17 cellular contexts compared by ENCODE assay signal in the genomic region with DNA sequence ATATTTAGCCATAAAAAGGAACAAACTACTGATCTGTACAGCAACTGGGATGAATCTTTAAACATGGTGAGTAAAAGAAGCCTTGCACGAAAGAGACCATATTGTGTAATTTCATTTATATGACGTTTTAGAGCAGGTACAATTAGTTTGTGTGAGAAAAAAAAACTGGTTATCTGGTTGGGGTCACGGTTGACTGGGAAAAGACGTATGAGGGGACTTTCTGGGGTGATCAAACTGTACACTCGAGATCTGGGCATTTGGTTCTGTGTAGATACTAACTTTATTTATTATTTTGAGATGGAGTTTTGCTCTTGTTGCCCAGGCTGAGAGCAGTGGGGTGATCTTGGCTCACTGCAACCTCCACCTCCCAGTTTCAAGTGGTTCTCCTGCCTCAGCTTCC. TPM values are rescaled to one million over a fixed set of nuclear protein-coding genes. Genes with fewer than 3 reads are reported as not detected.
DNase-seq lines count a peak whose midpoint lies in the region; ATAC-seq, FAIRE-seq and TF ChIP-seq lines count a peak whose summit lies in the region.
"Had no signal": no experiment of that assay in that cellular context is flagged by ENCODE, and none has a peak within 500 bp of the region (broad histone marks: within the 10 kb centered on the region; RNA-seq: fewer than 3 reads in every experiment).

No MANE protein-coding gene starts in this region.

- H3K27me3 Mint-ChIP-seq in activated CD4-positive, alpha-beta T cell treated with anti-CD3 and anti-CD28 coated beads for 36 hours: no peaks in the 10 kb centered on the region
- H3K27me3 Mint-ChIP-seq in activated CD4-positive, alpha-beta T cell treated with anti-CD3 and anti-CD28 coated beads, Interleukin-2, amount 10 ng/mL, durations not matched to agents 24 days and 14 days: no peaks in the 10 kb centered on the region
- H3K27me3 Mint-ChIP-seq in IgD-negative memory B cell (no peaks in the 10 kb centered on the region), neural crest cell (ENCODE audit: low read depth) (no peaks in the 10 kb centered on the region), natural killer cell (ENCODE audit: low read depth in 2 of 2) (no peaks in the 10 kb centered on the region)

- H3K4me3 Mint-ChIP-seq in activated CD4-positive, alpha-beta T cell treated with anti-CD3 and anti-CD28 coated beads for 36 hours: no peak overlapping the region
- H3K4me3 Mint-ChIP-seq in activated CD4-positive, alpha-beta T cell treated with anti-CD3 and anti-CD28 coated beads, Interleukin-2, amount 10 ng/mL, durations not matched to agents 24 days and 14 days: no peak overlapping the region
- peak overlapping the region in 1 of 4 donors; percentile 50 for H3K4me3 Mint-ChIP-seq in IgD-negative memory B cell
- H3K4me3 Mint-ChIP-seq in neural crest cell: peak overlapping the region; percentile 31
- no peak overlapping the region for H3K4me3 Mint-ChIP-seq in natural killer cell
- H3K4me3 Mint-ChIP-seq: H9 had no signal

- no peaks in the 10 kb centered on the region for H3K9me3 ChIP-seq in GM12878 (replicated peaks; ENCODE audit: control insufficient read depth, insufficient read depth, low read length)
- H3K9me3 ChIP-seq: BLaER1 had no signal

- no peak for TF ChIP-seq POLR2A in GM12878 (IDR thresholded peaks at IDR 0.05; ENCODE audit: low read depth, low read length)

- H3K9me3 Mint-ChIP-seq in activated CD4-positive, alpha-beta T cell treated with anti-CD3 and anti-CD28 coated beads for 36 hours (ENCODE audit: low read depth): no peaks in the 10 kb centered on the region
- no peaks in the 10 kb centered on the region for H3K9me3 Mint-ChIP-seq in activated CD4-positive, alpha-beta T cell treated with anti-CD3 and anti-CD28 coated beads, Interleukin-2, amount 10 ng/mL, durations not matched to agents 24 days and 14 days
- H3K9me3 Mint-ChIP-seq in IgD-negative memory B cell (no peaks in the 10 kb centered on the region), neural crest cell (no peaks in the 10 kb centered on the region), natural killer cell (no peaks in the 10 kb centered on the region)
- H3K9me3 Mint-ChIP-seq: H9 had no signal

- WGBS in GM12878 (ENCODE audit: insufficient coverage, insufficient replicate concordance, low lambda C conversion rate, missing lambda C conversion rate): 50% methylated on average over 5 of the region's 5 CpGs

- no peak for DNase-seq in activated CD4-positive, alpha-beta T cell treated with anti-CD3 and anti-CD28 coated beads for 36 hours
- DNase-seq in activated CD4-positive, alpha-beta T cell treated with anti-CD3 and anti-CD28 coated beads, Interleukin-2, amount 10 ng/mL, durations not matched to agents 24 days and 14 days: no peak
- DNase-seq in GM12878 (ENCODE audit: low read depth, low spot score): no peak
- no peak for DNase-seq in neural crest cell (ENCODE audit: low read depth, low spot score)
- DNase-seq in SHP77 treated with DMSO at 0.1 percent for 48 hours (lab: John Stamatoyannopoulos, UW): no peak
- DNase-seq in natural killer cell: no peak
- DNase-seq: DMS53, GOT3, H9 had no signal

- no TSS peak for BruUV-seq in GM12878 (replicated peaks; lab: Mats Ljungman, UMichigan)

- no peak for TF ChIP-seq EP300 in GM12878 (IDR thresholded peaks at IDR 0.05; ENCODE audit: borderline replicate concordance in 1 of 2, control insufficient read depth in 1 of 2, low read depth in 2 of 2, low read length in 2 of 2)

- POLR2A ChIA-PET in activated CD4-positive, alpha-beta T cell treated with anti-CD3 and anti-CD28 coated beads for 36 hours (lab: Charles Lee): no interaction called here
- POLR2A ChIA-PET in GM12878 (lab: Charles Lee): no interaction called here

- no peaks in the 10 kb centered on the region for H3K27me3 ChIP-seq in GM12878 (replicated peaks in 1 of 2; ENCODE audit: control insufficient read depth in 2 of 2, insufficient read depth in 2 of 2, low read length in 1 of 2)
- H3K27me3 ChIP-seq: BLaER1 had no signal

- no peak overlapping the region for H3K4me3 ChIP-seq in GM12878
- H3K4me3 ChIP-seq: BLaER1 had no signal

- H3K36me3 Mint-ChIP-seq in activated CD4-positive, alpha-beta T cell treated with anti-CD3 and anti-CD28 coated beads for 36 hours (ENCODE audit: low read depth): peaks cover 40% of the 10 kb centered on the region
- peaks cover 45% of the 10 kb centered on the region for H3K36me3 Mint-ChIP-seq in activated CD4-positive, alpha-beta T cell treated with anti-CD3 and anti-CD28 coated beads, Interleukin-2, amount 10 ng/mL, durations not matched to agents 24 days and 14 days (ENCODE audit: low read depth)
- no peaks in the 10 kb centered on the region for H3K36me3 Mint-ChIP-seq in IgD-negative memory B cell
- H3K36me3 Mint-ChIP-seq in neural crest cell (ENCODE audit: low read depth): peaks cover 16% of the 10 kb centered on the region
- peaks cover 8% of the 10 kb centered on the region for H3K36me3 Mint-ChIP-seq in natural killer cell

- peaks cover 3 to 23% of the 10 kb centered on the region in 2 experiments for H3K36me3 ChIP-seq in GM12878 (ENCODE audit: control insufficient read depth in 2 of 2, insufficient read depth in 2 of 2, low read length in 1 of 2)

- TF ChIP-seq RAD21 in GM12878 (IDR thresholded peaks at IDR 0.05; ENCODE audit: insufficient read depth, low read depth, low read length): no peak

- SMC1A ChIA-PET in GM12878 (lab: Charles Lee; ENCODE audit: uncharacterized antibody, unreplicated experiment): interaction anchor here (0.7 to 2.4 kb wide), 3 partner anchors 10 to 50 kb away, joined by 3 to 6 read pairs (median 3); no protein-coding TSS in a partner anchor

- CTCF ChIA-PET in activated CD4-positive, alpha-beta T cell treated with anti-CD3 and anti-CD28 coated beads for 36 hours (lab: Charles Lee): no interaction called here
- CTCF ChIA-PET in GM12878 (lab: Yijun Ruan, JAX): interaction anchor here (0.6 to 11.2 kb wide), 5 partner anchors 11 to 1677 kb away, joined by 3 to 94 read pairs (median 5); a partner anchor contains a TSS

- no peak for ATAC-seq in activated CD4-positive, alpha-beta T cell treated with anti-CD3 and anti-CD28 coated beads for 36 hours
- ATAC-seq in GM12878 (peak; percentile 2; the same call in 1 of the 3 replicates), natural killer cell (no peak), HG03097 (IDR thresholded peaks at IDR 0.05; ENCODE audit: low FRiP score, unreplicated experiment) (no peak)
- ATAC-seq: HepG2 had no signal

- peaks cover 29% of the 10 kb centered on the region for H3K4me1 ChIP-seq in GM12878 (ENCODE audit: control insufficient read depth, insufficient read depth, low read length)

- intact Hi-C loops in activated CD4-positive, alpha-beta T cell treated with anti-CD3 and anti-CD28 coated beads for 36 hours (cut with DNase I, micrococcal nuclease): no loop called here
- intact Hi-C loops in activated CD4-positive, alpha-beta T cell treated with anti-CD3 and anti-CD28 coated beads, Interleukin-2, amount 10 ng/mL, durations not matched to agents 24 days and 14 days (cut with micrococcal nuclease): no loop called here
- intact Hi-C loops in GM12878 (cut with micrococcal nuclease; ENCODE audit: unreplicated experiment): no loop called here
- intact Hi-C loops in natural killer cell (cut with micrococcal nuclease): no loop called here

- peak overlapping the region; percentile 44 for H3K27ac Mint-ChIP-seq in activated CD4-positive, alpha-beta T cell treated with anti-CD3 and anti-CD28 coated beads for 36 hours
- H3K27ac Mint-ChIP-seq in activated CD4-positive, alpha-beta T cell treated with anti-CD3 and anti-CD28 coated beads, Interleukin-2, amount 10 ng/mL, durations not matched to agents 24 days and 14 days: no peak overlapping the region
- H3K27ac Mint-ChIP-seq in IgD-negative memory B cell (peak overlapping the region in 2 of 3 donors; percentile 47 to 74), neural crest cell (ENCODE audit: unreplicated experiment) (no peak overlapping the region), natural killer cell (no peak overlapping the region)

- TF ChIP-seq CTCF in GM12878 (IDR thresholded peaks at IDR 0.05 in 2 of 3, conservative IDR thresholded peaks at IDR 0.05 in 1 of 3; ENCODE audit: control insufficient read depth in 2 of 3, extremely low read depth in 1 of 3, insufficient read depth in 1 of 3, low read depth in 3 of 3, low read length in 3 of 3): no peak
- no peak for TF ChIP-seq CTCF in neural crest cell (conservative IDR thresholded peaks at IDR 0.05)
- no peak for TF ChIP-seq CTCF in natural killer cell (IDR thresholded peaks at IDR 0.05)

- H3K27ac ChIP-seq in GM12878 (ENCODE audit: control insufficient read depth, insufficient read depth): peak overlapping the region; percentile 25; the same call in 1 of the 2 replicates
- H3K27ac ChIP-seq: 22Rv1, BLaER1 had no signal

- H3K79me2 ChIP-seq in GM12878 (ENCODE audit: control insufficient read depth, insufficient read depth, low read length): peaks cover 13% of the 10 kb centered on the region

- in situ Hi-C loops in GM12878 (cut with MboI): loop anchor here (10.0 kb wide), 1 partner anchor 54 kb away; no protein-coding TSS in a partner anchor

- no peak for FAIRE-seq in GM12878 (lab: Jason Lieb, UNC)
- FAIRE-seq: HepG2, HTR-8/SVneo had no signal

- peaks cover 22% of the 10 kb centered on the region for H3K4me1 Mint-ChIP-seq in activated CD4-positive, alpha-beta T cell treated with anti-CD3 and anti-CD28 coated beads for 36 hours
- peaks cover 17% of the 10 kb centered on the region for H3K4me1 Mint-ChIP-seq in activated CD4-positive, alpha-beta T cell treated with anti-CD3 and anti-CD28 coated beads, Interleukin-2, amount 10 ng/mL, durations not matched to agents 24 days and 14 days
- H3K4me1 Mint-ChIP-seq in IgD-negative memory B cell (peaks cover 16 to 32% (median 29%) of the 10 kb centered on the region in 3 donors), neural crest cell (peaks cover 37% of the 10 kb centered on the region), natural killer cell (peaks cover 27 to 34% of the 10 kb centered on the region in 2 donors)

- H2AFZ ChIP-seq in GM12878 (ENCODE audit: control insufficient read depth, low read depth, low read length): no peak overlapping the region

- no peaks in the 10 kb centered on the region for H4K20me1 ChIP-seq in GM12878 (ENCODE audit: control insufficient read depth, insufficient read depth)

- RAD21 ChIA-PET in GM12878 (lab: Charles Lee; ENCODE audit: unreplicated experiment): interaction anchor here (0.8 to 1.6 kb wide), 2 partner anchors 15 to 50 kb away, joined by 3 to 7 read pairs; no protein-coding TSS in a partner anchor

- no peak overlapping the region for H3K9ac ChIP-seq in GM12878 (ENCODE audit: control insufficient read depth, insufficient read depth, low read length)
- H3K9ac ChIP-seq: BLaER1 had no signal

- H3K4me2 ChIP-seq in GM12878 (ENCODE audit: control insufficient read depth, insufficient read depth): no peak overlapping the region
- H3K4me2 ChIP-seq: BLaER1 had no signal

RNA-seq across cellular contexts. Expression of a gene that starts 4.2 kb away (rescaled TPM):
- 10 to 100 TPM; 26.2 to 31.4 TPM for total RNA-seq in activated CD4-positive, alpha-beta T cell treated with anti-CD3 and anti-CD28 coated beads for 36 hours
- total RNA-seq in activated CD4-positive, alpha-beta T cell treated with anti-CD3 and anti-CD28 coated beads, Interleukin-2, amount 10 ng/mL, durations not matched to agents 24 days and 14 days: 26.4 and 31.7 TPM in 2 replicates
- 35.1 TPM for polyA plus RNA-seq in IgD-negative memory B cell
- total RNA-seq in GM12878 (2013; cell fraction: nucleolus; rRNA removed): 90.6 and 113 TPM in 2 replicates
- total RNA-seq in GM12878 (2014; rRNA removed): 26.4 and 27.8 TPM in 2 replicates
- 21.0 and 21.2 TPM in 2 replicates for total RNA-seq in GM12878 (2014; rRNA removed; fragmentation: Illumina TruSeq; extraction: Trizol)
- total RNA-seq in GM12878 (2021): 25.1 and 32.4 TPM in 2 replicates
- polyA plus RNA-seq in GM12878 (2011; ENCODE audit: low read depth): 31.0 TPM
- 21.3 and 23.3 TPM in 2 replicates for polyA plus RNA-seq in GM12878 (2011; rRNA removed)
- 24.1 and 34.0 TPM in 2 replicates for polyA plus RNA-seq in GM12878 (2011; cell fraction: cytosol; rRNA removed)
- 80.6 and 93.3 TPM in 2 replicates for polyA plus RNA-seq in GM12878 (2011; cell fraction: nucleus; rRNA removed)
- polyA plus RNA-seq in GM12878 (2012): 30.8 and 40.1 TPM in 2 replicates
- 12.7 and 17.7 TPM in 2 replicates for polyA plus RNA-seq in GM12878 (2014; fragmentation: Illumina TruSeq; extraction: Trizol)
- polyA plus RNA-seq in GM12878 (2014; fragmentation: Nextera tagmentation; extraction: Ambion mirVana): 10 to 100 TPM; 17.0 to 18.3 TPM
- polyA plus RNA-seq in GM12878 (2014; rRNA removed): 38.3 and 43.9 TPM in 2 replicates
- 10 to 100 TPM; 31.6 to 38.4 TPM for polyA plus RNA-seq in GM12878 (2016; fragmentation: Nextera tagmentation; extraction: Ambion mirVana)
- 6.1 and 11.8 TPM in 2 replicates for polyA minus RNA-seq in GM12878 (2011; rRNA and poly(A)+ RNA removed)
- 5.9 and 7.0 TPM in 2 replicates for polyA minus RNA-seq in GM12878 (2011; cell fraction: cytosol; rRNA and poly(A)+ RNA removed)
- 16.8 and 30.2 TPM in 2 replicates for polyA minus RNA-seq in GM12878 (2011; cell fraction: nucleus; rRNA and poly(A)+ RNA removed)
- 38.3 and 41.9 TPM in 2 replicates for total RNA-seq in neural crest cell
- 10 to 100 TPM; 38.2 to 44.2 (median 39.5) TPM for total RNA-seq in natural killer cell

RNA-seq across cellular contexts. Expression of a gene that starts 33.0 kb away (rescaled TPM):
- 10 to 100 TPM; 20.8 to 25.1 TPM for total RNA-seq in activated CD4-positive, alpha-beta T cell treated with anti-CD3 and anti-CD28 coated beads for 36 hours
- total RNA-seq in activated CD4-positive, alpha-beta T cell treated with anti-CD3 and anti-CD28 coated beads, Interleukin-2, amount 10 ng/mL, durations not matched to agents 24 days and 14 days: 45.8 and 49.8 TPM in 2 replicates
- polyA plus RNA-seq in IgD-negative memory B cell: 290 TPM
- total RNA-seq in GM12878 (2013; cell fraction: nucleolus; rRNA removed): 58.5 and 75.7 TPM in 2 replicates
- total RNA-seq in GM12878 (2014; rRNA removed): 47.4 and 57.8 TPM in 2 replicates
- 18.8 and 19.7 TPM in 2 replicates for total RNA-seq in GM12878 (2014; rRNA removed; fragmentation: Illumina TruSeq; extraction: Trizol)
- total RNA-seq in GM12878 (2021): 76.0 and 76.2 TPM in 2 replicates
- polyA plus RNA-seq in GM12878 (2011; ENCODE audit: low read depth): 13.3 TPM
- 19.8 and 35.9 TPM in 2 replicates for polyA plus RNA-seq in GM12878 (2011; rRNA removed)
- polyA plus RNA-seq in GM12878 (2011; cell fraction: cytosol; rRNA removed): 93.9 and 138 TPM in 2 replicates
- polyA plus RNA-seq in GM12878 (2011; cell fraction: nucleus; rRNA removed): 24.8 and 48.1 TPM in 2 replicates
- 39.8 and 46.0 TPM in 2 replicates for polyA plus RNA-seq in GM12878 (2012)
- polyA plus RNA-seq in GM12878 (2014; fragmentation: Illumina TruSeq; extraction: Trizol): 6.7 and 18.0 TPM in 2 replicates
- 1 to 10 TPM; 5.8 to 8.0 TPM for polyA plus RNA-seq in GM12878 (2014; fragmentation: Nextera tagmentation; extraction: Ambion mirVana)
- 72.6 and 75.6 TPM in 2 replicates for polyA plus RNA-seq in GM12878 (2014; rRNA removed)
- 100 to 1,000 TPM in 1 of 2 experiments, 10 to 100 TPM in 1; 85.0 to 111 TPM for polyA plus RNA-seq in GM12878 (2016; fragmentation: Nextera tagmentation; extraction: Ambion mirVana)
- polyA minus RNA-seq in GM12878 (2011; rRNA and poly(A)+ RNA removed): 68.1 and 120 TPM in 2 replicates
- 36.6 and 53.6 TPM in 2 replicates for polyA minus RNA-seq in GM12878 (2011; cell fraction: cytosol; rRNA and poly(A)+ RNA removed)
- 9.7 and 27.0 TPM in 2 replicates for polyA minus RNA-seq in GM12878 (2011; cell fraction: nucleus; rRNA and poly(A)+ RNA removed)
- total RNA-seq in neural crest cell: 48.5 and 51.3 TPM in 2 replicates
- 10 to 100 TPM; 39.1 to 55.0 (median 41.3) TPM for total RNA-seq in natural killer cell

RNA-seq across cellular contexts. Expression of a gene that starts 44.1 kb away (rescaled TPM):
- total RNA-seq in activated CD4-positive, alpha-beta T cell treated with anti-CD3 and anti-CD28 coated beads for 36 hours: not detected
- not detected in 2 replicates for total RNA-seq in activated CD4-positive, alpha-beta T cell treated with anti-CD3 and anti-CD28 coated beads, Interleukin-2, amount 10 ng/mL, durations not matched to agents 24 days and 14 days
- 0.36 TPM for polyA plus RNA-seq in IgD-negative memory B cell
- not detected in 2 replicates for total RNA-seq in GM12878 (2013; cell fraction: nucleolus; rRNA removed)
- total RNA-seq in GM12878 (2014; rRNA removed): not detected in 2 replicates
- total RNA-seq in GM12878 (2014; rRNA removed; fragmentation: Illumina TruSeq; extraction: Trizol): not detected in 2 replicates
- not detected in 2 replicates for total RNA-seq in GM12878 (2021)
- polyA plus RNA-seq in GM12878 (2011; ENCODE audit: low read depth): 1.0 TPM
- not detected in 2 replicates for polyA plus RNA-seq in GM12878 (2011; rRNA removed)
- not detected in 2 replicates for polyA plus RNA-seq in GM12878 (2011; cell fraction: cytosol; rRNA removed)
- not detected in 2 replicates for polyA plus RNA-seq in GM12878 (2011; cell fraction: nucleus; rRNA removed)
- 2.1 and 2.8 TPM in 2 replicates for polyA plus RNA-seq in GM12878 (2012)
- not detected in 2 replicates for polyA plus RNA-seq in GM12878 (2014; fragmentation: Illumina TruSeq; extraction: Trizol)
- under 1 TPM; 0.05 to 0.40 TPM for polyA plus RNA-seq in GM12878 (2014; fragmentation: Nextera tagmentation; extraction: Ambion mirVana)
- polyA plus RNA-seq in GM12878 (2014; rRNA removed): not detected in 2 replicates
- polyA plus RNA-seq in GM12878 (2016; fragmentation: Nextera tagmentation; extraction: Ambion mirVana): 1 to 10 TPM; 1.6 to 2.3 TPM
- 0.21 TPM in 1 of 2 replicates, not detected in the other for polyA minus RNA-seq in GM12878 (2011; rRNA and poly(A)+ RNA removed)
- not detected in 2 replicates for polyA minus RNA-seq in GM12878 (2011; cell fraction: cytosol; rRNA and poly(A)+ RNA removed)
- 0.19 TPM in 1 of 2 replicates, not detected in the other for polyA minus RNA-seq in GM12878 (2011; cell fraction: nucleus; rRNA and poly(A)+ RNA removed)
- total RNA-seq in neural crest cell: not detected in 2 replicates
- total RNA-seq in natural killer cell: not detected
- total RNA-seq: A673, Daoy, H9 had no signal
- polyA plus RNA-seq: HepG2 had no signal

Comparison
In these comparisons a context has a peak if more than half of its experiments do, and no peak if none do; other contexts are left out.
1. H3K27ac Mint-ChIP-seq: peak in activated CD4-positive, alpha-beta T cell treated with anti-CD3 and anti-CD28 coated beads for 36 hours (single experiment) and IgD-negative memory B cell (2 of 3); none in activated CD4-positive, alpha-beta T cell treated with anti-CD3 and anti-CD28 coated beads, Interleukin-2, amount 10 ng/mL, durations not matched to agents 24 days and 14 days (single experiment), neural crest cell (single experiment) and natural killer cell (0 of 2).